Comparison of ENCODE assay signal across 16 cellular contexts in genomic region chr13:90710355-90710754, GRCh38.
DNase-seq lines count a peak whose midpoint lies in the region; ATAC-seq, FAIRE-seq and TF ChIP-seq lines count a peak whose summit lies in the region.
"Had no signal": no experiment of that assay in that cellular context is flagged by ENCODE, and none has a peak within 500 bp of the region (broad histone marks: within the 10 kb centered on the region; RNA-seq: fewer than 3 reads in every experiment).

No MANE protein-coding gene starts in this region.

- H3K9me1 ChIP-seq in K562 (ENCODE audit: control insufficient read depth, insufficient read depth, low read length) = no peaks in the 10 kb centered on the region

- 2% methylated on average over 5 of the region's 5 CpGs for WGBS in K562 (ENCODE audit: insufficient coverage, low coverage, missing lambda C conversion rate)

- CTCF ChIA-PET in K562 (lab: Yijun Ruan, JAX; ENCODE audit: low intra/inter-chr PET ratio) = no interaction called here

- TF ChIP-seq CTCF in D721Med (IDR thresholded peaks at IDR 0.05; ENCODE audit: insufficient read depth, missing control alignments) = no peak
- TF ChIP-seq CTCF in K562 (IDR thresholded peaks at IDR 0.05 in 2 of 3, conservative IDR thresholded peaks at IDR 0.05 in 1 of 3; ENCODE audit: insufficient read depth in 2 of 3, low read depth in 1 of 3, low read length in 3 of 3) = no peak
- no peak for TF ChIP-seq CTCF in coronary artery (IDR thresholded peaks at IDR 0.05)

- intact Hi-C loops in K562 (cut with micrococcal nuclease) = no loop called here

- no peaks in the 10 kb centered on the region for H3K36me3 ChIP-seq in K562 (ENCODE audit: control insufficient read depth, insufficient read depth, low read length)
- H3K36me3 ChIP-seq: BLaER1 had no signal

- FAIRE-seq in D721Med (lab: Jason Lieb, UNC) (peak; percentile 67), K562 (lab: Jason Lieb, UNC) (no peak)
- FAIRE-seq: H1 had no signal

- TF ChIP-seq EP300 in K562 (IDR thresholded peaks at IDR 0.05; ENCODE audit: low read length) = no peak

- no peak for ATAC-seq in K562
- ATAC-seq: CD8-positive, alpha-beta T cell had no signal

- in situ Hi-C loops in K562 (cut with MboI) = no loop called here

- POLR2A ChIA-PET in K562 (lab: Yijun Ruan, JAX) = no interaction called here

- H3K27ac ChIP-seq in K562 (ENCODE audit: extremely low read depth, low read depth, low read length) = no peak overlapping the region
- H3K27ac ChIP-seq in coronary artery = no peak overlapping the region
- H3K27ac ChIP-seq: BLaER1, KMS-11 had no signal

- no peaks in the 10 kb centered on the region for H4K20me1 ChIP-seq in K562 (replicated peaks; ENCODE audit: control insufficient read depth, insufficient read depth, low read length)
- H4K20me1 ChIP-seq: BLaER1 had no signal

- H3K4me3 ChIP-seq in K562 (no peak overlapping the region), coronary artery (no peak overlapping the region)
- H3K4me3 ChIP-seq: BLaER1 had no signal

- no peak for TF ChIP-seq POLR2A in K562 (conservative IDR thresholded peaks at IDR 0.05)

- H3K4me2 ChIP-seq in K562 (ENCODE audit: insufficient read depth, low read length) = no peak overlapping the region
- H3K4me2 ChIP-seq: BLaER1, KMS-11 had no signal

- no TSS peak for BruUV-seq in K562 (replicated peaks; lab: Mats Ljungman, UMichigan)

- no peak overlapping the region for H2AFZ ChIP-seq in K562 (ENCODE audit: low read depth, low read length)

- no peak overlapping the region for H3K9ac ChIP-seq in K562 (ENCODE audit: insufficient read depth in 1 of 2, low read depth in 2 of 2, low read length in 2 of 2)
- H3K9ac ChIP-seq: BLaER1, KMS-11 had no signal

- H3K4me1 ChIP-seq in K562 (replicated peaks in 1 of 2; ENCODE audit: control insufficient read depth in 2 of 2, insufficient read depth in 2 of 2, low read length in 2 of 2) = no peaks in the 10 kb centered on the region
- H3K4me1 ChIP-seq: BLaER1 had no signal

- H3K79me2 ChIP-seq in K562 (ENCODE audit: control insufficient read depth, insufficient read depth, low read length) = no peaks in the 10 kb centered on the region

- DNase-seq in CD1c-positive myeloid dendritic cell (ENCODE audit: extremely low spot score) = peak; percentile 8
- DNase-seq in D721Med (ENCODE audit: insufficient read length, low spot score) = no peak
- peak; percentile 35 for DNase-seq in amniotic epithelial cell (ENCODE audit: low read depth)
- no peak for DNase-seq in K562 (ENCODE audit: extremely low read depth in 1 of 4, low spot score in 3 of 4)
- no peak for DNase-seq in A172 (ENCODE audit: low spot score)
- DNase-seq in DMS 273 treated with DMSO at 0.1 percent for 48 hours (lab: John Stamatoyannopoulos, UW) = no peak
- DNase-seq in 8988T = no peak
- no peak for DNase-seq in coronary artery (ENCODE audit: low spot score)
- DNase-seq: Calu3; CD8-positive, alpha-beta T cell; DMS79 treated with DMSO at 0.1 percent for 48 hours; GF-D8; H9 had no signal

- no peaks in the 10 kb centered on the region for H3K27me3 ChIP-seq in K562 (ENCODE audit: control insufficient read depth in 2 of 2, insufficient read depth in 2 of 2, low read length in 2 of 2)
- H3K27me3 ChIP-seq: BLaER1 had no signal

- peaks cover 2% of the 10 kb centered on the region; the same call in 1 of the 2 replicates for H3K9me3 ChIP-seq in K562 (replicated peaks; ENCODE audit: control insufficient read depth, insufficient read depth, low read depth, low read length)
- H3K9me3 ChIP-seq: BLaER1 had no signal

- TF ChIP-seq RAD21 in K562 (CRISPR knock-in tag; conservative IDR thresholded peaks at IDR 0.05 in 1 of 2, IDR thresholded peaks at IDR 0.05 in 1 of 2) = no peak

TF ChIP-seq in K562, 482 proteins besides CTCF, POLR2A, EP300 and RAD21:
- TF ChIP-seq RFX1 (IDR thresholded peaks at IDR 0.05) = peak; percentile 57
- TF ChIP-seq PTTG1 (tag; IDR thresholded peaks at IDR 0.05; ENCODE audit: low read depth) = no peak
- TF ChIP-seq, protein P1, sequence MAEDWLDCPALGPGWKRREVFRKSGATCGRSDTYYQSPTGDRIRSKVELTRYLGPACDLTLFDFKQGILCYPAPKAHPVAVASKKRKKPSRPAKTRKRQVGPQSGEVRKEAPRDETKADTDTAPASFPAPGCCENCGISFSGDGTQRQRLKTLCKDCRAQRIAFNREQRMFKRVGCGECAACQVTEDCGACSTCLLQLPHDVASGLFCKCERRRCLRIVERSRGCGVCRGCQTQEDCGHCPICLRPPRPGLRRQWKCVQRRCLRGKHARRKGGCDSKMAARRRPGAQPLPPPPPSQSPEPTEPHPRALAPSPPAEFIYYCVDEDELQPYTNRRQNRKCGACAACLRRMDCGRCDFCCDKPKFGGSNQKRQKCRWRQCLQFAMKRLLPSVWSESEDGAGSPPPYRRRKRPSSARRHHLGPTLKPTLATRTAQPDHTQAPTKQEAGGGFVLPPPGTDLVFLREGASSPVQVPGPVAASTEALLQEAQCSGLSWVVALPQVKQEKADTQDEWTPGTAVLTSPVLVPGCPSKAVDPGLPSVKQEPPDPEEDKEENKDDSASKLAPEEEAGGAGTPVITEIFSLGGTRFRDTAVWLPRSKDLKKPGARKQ (CRISPR knock-in tag; IDR thresholded peaks at IDR 0.05) = 0 out of 2 replicates have a peak, but pooled peaks have one; percentile 52

Comparison
In these comparisons a context has a peak if more than half of its experiments do, and no peak if none do; other contexts are left out.
1. DNase-seq: peak in CD1c-positive myeloid dendritic cell (single experiment) and amniotic epithelial cell (single experiment); none in D721Med (single experiment), K562 (0 of 4), A172 (single experiment), DMS 273 treated with DMSO at 0.1 percent for 48 hours (single experiment), 8988T (single experiment) and coronary artery (single experiment).